Comparison of ENCODE assay signal across 8 cellular contexts in the genomic region with DNA sequence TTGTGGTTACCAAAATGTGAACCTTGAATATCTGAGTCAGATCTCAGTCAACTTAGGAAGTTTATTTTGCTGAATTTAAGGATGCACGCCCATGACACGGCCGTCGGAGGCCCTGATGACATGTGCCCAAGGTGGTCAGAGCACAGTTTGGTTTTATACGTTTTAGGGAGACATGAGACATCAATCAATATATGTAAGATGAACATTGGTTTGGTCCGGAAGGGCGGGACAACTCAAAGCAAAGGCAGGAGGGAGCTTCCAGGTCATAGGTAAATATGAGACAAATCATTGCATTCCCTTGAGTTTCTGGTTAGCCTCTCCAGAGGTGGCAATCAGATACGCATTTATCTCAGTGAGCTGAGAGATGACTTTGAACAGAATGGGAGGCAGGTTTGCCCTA. TPM values are rescaled to one million over a fixed set of nuclear protein-coding genes. Genes with fewer than 3 reads are reported as not detected.
A peak's percentile ranks its signal among the peaks of the same experiment; 100 is the strongest.
DNase-seq lines count a peak whose midpoint lies in the region; ATAC-seq, FAIRE-seq and TF ChIP-seq lines count a peak whose summit lies in the region.

No MANE protein-coding gene starts in this region.

- ATAC-seq in T-helper 17 cell (no peak), GM18519 (IDR thresholded peaks at IDR 0.05; ENCODE audit: low FRiP score, unreplicated experiment) (no peak), HG03039 (IDR thresholded peaks at IDR 0.05; ENCODE audit: unreplicated experiment) (no peak)

- H3K27me3 ChIP-seq in HL-60 (ENCODE audit: insufficient read depth, poor library complexity, severe bottlenecking): no peaks in the 10 kb centered on the region

- no peaks in the 10 kb centered on the region for H3K27me3 Mint-ChIP-seq in T-helper 17 cell

- H3K4me1 Mint-ChIP-seq in T-helper 17 cell: peaks cover 37% of the 10 kb centered on the region

- H3K4me3 Mint-ChIP-seq in T-helper 17 cell: peak overlapping the region; percentile 98

- TF ChIP-seq CTCF in HL-60 (IDR thresholded peaks at IDR 0.05; ENCODE audit: insufficient read depth, low read length) (no peak), fibroblast of pulmonary artery (IDR thresholded peaks at IDR 0.05; ENCODE audit: low read length, missing control alignments) (no peak)

- FAIRE-seq in frontal cortex (lab: Jason Lieb, UNC): no peak

- DNase-seq in HL-60 (ENCODE audit: low read depth in 1 of 2, low spot score in 1 of 2) (no peak), T-helper 17 cell (no peak), fibroblast of pulmonary artery (ENCODE audit: low read depth) (no peak), frontal cortex (ENCODE audit: low spot score in 2 of 2) (no peak)
- no peak for DNase-seq in NK-92 treated with Interleukin-12 subunit alpha and Interleukin-12 subunit beta, amount 100 ng/mL, for 24 hours (lab: John Stamatoyannopoulos, UW)

- peak overlapping the region; percentile 99 for H3K27ac ChIP-seq in HL-60 (replicated peaks)
- peak overlapping the region; percentile 95 to 100 (median 99) for H3K27ac ChIP-seq in skin epidermis

- H3K36me3 Mint-ChIP-seq in T-helper 17 cell (ENCODE audit: low read depth): no peaks in the 10 kb centered on the region

- no peaks in the 10 kb centered on the region for H3K9me3 ChIP-seq in T-helper 17 cell (ENCODE audit: control insufficient read depth, low read length, poor library complexity, severe bottlenecking)

- H3K27ac Mint-ChIP-seq in T-helper 17 cell: peak overlapping the region; percentile 96

- H3K4me3 ChIP-seq in HL-60 (replicated peaks; ENCODE audit: insufficient read depth, low read length) (no peak overlapping the region), fibroblast of pulmonary artery (replicated peaks; ENCODE audit: low read depth, low read length) (peak overlapping the region; percentile 99), skin epidermis (peak overlapping the region in 5 of 7 experiments; percentile 59 to 99 (median 92))

RNA-seq across cellular contexts. Expression of a gene that starts 1.0 kb away (rescaled TPM):
- total RNA-seq in T-helper 17 cell (100 to 1,000 TPM in 1 of 2 donors, 10 to 100 TPM in 1; 89.1 to 102 TPM), frontal cortex (216 TPM)

RNA-seq across cellular contexts. Expression of a gene that starts 29.5 kb away (rescaled TPM):
- not detected for total RNA-seq in T-helper 17 cell
- total RNA-seq in frontal cortex: 6.1 TPM
